1 cellular context compared by ENCODE assay signal in the genomic region with DNA sequence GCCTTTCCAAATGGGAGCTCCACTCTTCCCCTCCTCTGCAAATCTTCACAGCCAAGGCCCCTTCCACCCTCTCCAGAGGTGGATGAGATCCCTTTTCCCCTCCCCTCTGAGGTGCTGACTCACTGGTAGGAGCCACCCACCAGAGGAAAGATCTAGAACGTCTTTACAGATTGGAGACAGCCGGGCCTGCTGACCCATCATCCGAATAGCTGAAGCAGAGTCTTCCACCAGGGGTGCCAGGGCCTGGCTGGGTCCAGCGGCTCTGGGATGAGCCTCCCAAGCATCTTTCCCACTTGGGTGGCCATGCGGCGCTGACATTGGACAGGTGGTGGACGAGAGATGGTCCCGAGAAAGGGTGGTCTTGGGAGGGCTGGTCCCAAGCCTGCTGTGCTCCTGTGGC.
TF ChIP-seq lines count a peak whose summit lies in the region.

No MANE protein-coding gene starts in this region.

TF ChIP-seq in H1, 55 proteins besides CTCF, POLR2A, EP300 and RAD21:
- TF ChIP-seq, protein P1, sequence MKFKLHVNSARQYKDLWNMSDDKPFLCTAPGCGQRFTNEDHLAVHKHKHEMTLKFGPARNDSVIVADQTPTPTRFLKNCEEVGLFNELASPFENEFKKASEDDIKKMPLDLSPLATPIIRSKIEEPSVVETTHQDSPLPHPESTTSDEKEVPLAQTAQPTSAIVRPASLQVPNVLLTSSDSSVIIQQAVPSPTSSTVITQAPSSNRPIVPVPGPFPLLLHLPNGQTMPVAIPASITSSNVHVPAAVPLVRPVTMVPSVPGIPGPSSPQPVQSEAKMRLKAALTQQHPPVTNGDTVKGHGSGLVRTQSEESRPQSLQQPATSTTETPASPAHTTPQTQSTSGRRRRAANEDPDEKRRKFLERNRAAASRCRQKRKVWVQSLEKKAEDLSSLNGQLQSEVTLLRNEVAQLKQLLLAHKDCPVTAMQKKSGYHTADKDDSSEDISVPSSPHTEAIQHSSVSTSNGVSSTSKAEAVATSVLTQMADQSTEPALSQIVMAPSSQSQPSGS (IDR thresholded peaks at IDR 0.05; ENCODE audit: low read length): no peak
- TF ChIP-seq POLR2AphosphoS5 (IDR thresholded peaks at IDR 0.05; ENCODE audit: low read depth, low read length): no peak
- TF ChIP-seq CEBPB (IDR thresholded peaks at IDR 0.05; ENCODE audit: low read depth, low read length): no peak
- TF ChIP-seq FOSL1 (IDR thresholded peaks at IDR 0.05; ENCODE audit: insufficient read depth, low read depth, low read length): no peak
- no peak for TF ChIP-seq SUZ12 (IDR thresholded peaks at IDR 0.05; ENCODE audit: low read length)
- TF ChIP-seq GABPA (IDR thresholded peaks at IDR 0.05; ENCODE audit: borderline replicate concordance, insufficient read depth, low read length): no peak
- no peak for TF ChIP-seq NANOG (IDR thresholded peaks at IDR 0.05; ENCODE audit: insufficient read depth, low read depth, low read length, poor library complexity, severe bottlenecking)
- TF ChIP-seq ZNF274 (IDR thresholded peaks at IDR 0.05; ENCODE audit: borderline replicate concordance, extremely low read depth, low read length): no peak
- TF ChIP-seq RXRA (IDR thresholded peaks at IDR 0.05; ENCODE audit: insufficient read depth, low read depth, low read length): no peak
- TF ChIP-seq RNF2 (IDR thresholded peaks at IDR 0.05; ENCODE audit: borderline replicate concordance, low read depth, low read length, missing control alignments, poor library complexity, severe bottlenecking): no peak
- TF ChIP-seq, protein P2, sequence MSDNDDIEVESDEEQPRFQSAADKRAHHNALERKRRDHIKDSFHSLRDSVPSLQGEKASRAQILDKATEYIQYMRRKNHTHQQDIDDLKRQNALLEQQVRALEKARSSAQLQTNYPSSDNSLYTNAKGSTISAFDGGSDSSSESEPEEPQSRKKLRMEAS (IDR thresholded peaks at IDR 0.05): no peak
